ENCODE assay signal across 8 cellular contexts in genomic region chr3:56251343-56251945, GRCh38.
DNase-seq lines count a peak whose midpoint lies in the region; ATAC-seq and TF ChIP-seq lines count a peak whose summit lies in the region.

No MANE protein-coding gene starts in this region.

- H3K27ac ChIP-seq in breast epithelium (no peak overlapping the region), liver (ENCODE audit: low read depth in 1 of 2, low read length in 2 of 2) (no peak overlapping the region), uterus (no peak overlapping the region)

- 86% methylated on average over 3 of the region's 3 CpGs for WGBS in liver

- H3K9ac ChIP-seq in liver (ENCODE audit: low read depth in 1 of 2, low read length in 2 of 2) = no peak overlapping the region

- no peaks in the 10 kb centered on the region for H3K9me3 ChIP-seq in breast epithelium
- no peaks in the 10 kb centered on the region for H3K9me3 ChIP-seq in liver (ENCODE audit: control insufficient read depth in 4 of 4, low read length in 3 of 4)
- H3K9me3 ChIP-seq in uterus = no peaks in the 10 kb centered on the region

- ATAC-seq in HG03039 (IDR thresholded peaks at IDR 0.05; ENCODE audit: unreplicated experiment) = no peak

- TF ChIP-seq CTCF in GM20000 (IDR thresholded peaks at IDR 0.05; ENCODE audit: extremely low read depth, missing control alignments) = peak; percentile 55
- TF ChIP-seq CTCF in breast epithelium (IDR thresholded peaks at IDR 0.05) = peak; percentile 25 to 71 (median 65)
- TF ChIP-seq CTCF in liver (IDR thresholded peaks at IDR 0.05; ENCODE audit: low read depth, low read length, missing input control) = peak; percentile 87
- TF ChIP-seq CTCF in uterus (IDR thresholded peaks at IDR 0.05) = peak; percentile 65 to 73 (median 72)

- no peaks in the 10 kb centered on the region for H3K27me3 ChIP-seq in breast epithelium
- H3K27me3 ChIP-seq in liver (ENCODE audit: control insufficient read depth in 4 of 4, insufficient read depth in 4 of 4, low read length in 3 of 4) = no peaks in the 10 kb centered on the region
- no peaks in the 10 kb centered on the region for H3K27me3 ChIP-seq in uterus

- H3K4me1 ChIP-seq in breast epithelium (no peaks in the 10 kb centered on the region), liver (ENCODE audit: control insufficient read depth in 4 of 4, insufficient read depth in 4 of 4, low read length in 3 of 4) (no peaks in the 10 kb centered on the region), uterus (no peaks in the 10 kb centered on the region)

- TF ChIP-seq RAD21 in liver (IDR thresholded peaks at IDR 0.05) = peak; percentile 93 to 94

- H3K36me3 ChIP-seq in breast epithelium = no peaks in the 10 kb centered on the region
- no peaks in the 10 kb centered on the region for H3K36me3 ChIP-seq in liver (ENCODE audit: control insufficient read depth in 4 of 4, insufficient read depth in 3 of 4, low read depth in 1 of 4, low read length in 3 of 4)
- no peaks in the 10 kb centered on the region for H3K36me3 ChIP-seq in uterus

- no peak overlapping the region for H3K4me3 ChIP-seq in breast epithelium
- no peak overlapping the region for H3K4me3 ChIP-seq in liver (ENCODE audit: low read depth in 1 of 3, low read length in 3 of 3)
- H3K4me3 ChIP-seq in uterus = no peak overlapping the region

- DNase-seq in DMS 273 (lab: John Stamatoyannopoulos, UW; ENCODE audit: unreplicated experiment) (peak; percentile 69), DMS 273 treated with DMSO at 0.1 percent for 48 hours (lab: John Stamatoyannopoulos, UW) (no peak), GM20000 (ENCODE audit: low spot score) (peak; percentile 38), NCI-H748 (lab: John Stamatoyannopoulos, UW; ENCODE audit: unreplicated experiment) (peak; percentile 49), breast epithelium (ENCODE audit: low spot score in 2 of 2) (no peak), uterus (peak; percentile 19)

- intact Hi-C loops in breast epithelium (cut with DNase I; ENCODE audit: low total_unique reads) = no loop called here
- intact Hi-C loops in uterus (cut with DNase I; ENCODE audit: low total_unique reads) = no loop called here

- TF ChIP-seq POLR2A in breast epithelium (IDR thresholded peaks at IDR 0.05) (no peak), uterus (IDR thresholded peaks at IDR 0.05) (no peak)

TF ChIP-seq in liver, 16 proteins besides CTCF, POLR2A, EP300 and RAD21:
- TF ChIP-seq JUND (IDR thresholded peaks at IDR 0.05) (no peak), REST (IDR thresholded peaks at IDR 0.05) (no peak), RXRA (IDR thresholded peaks at IDR 0.05) (no peak), TAF1 (conservative IDR thresholded peaks at IDR 0.05) (no peak), YY1 (IDR thresholded peaks at IDR 0.05) (no peak), HNF4G (IDR thresholded peaks at IDR 0.05) (no peak), MAX (IDR thresholded peaks at IDR 0.05) (no peak), GABPA (IDR thresholded peaks at IDR 0.05 in 1 of 2, conservative IDR thresholded peaks at IDR 0.05 in 1 of 2) (no peak), EGR1 (IDR thresholded peaks at IDR 0.05; ENCODE audit: low read depth in 2 of 2) (no peak), HNF4A (conservative IDR thresholded peaks at IDR 0.05) (no peak), ATF3 (IDR thresholded peaks at IDR 0.05) (no peak), FOXA1 (IDR thresholded peaks at IDR 0.05) (no peak), NR2F2 (IDR thresholded peaks at IDR 0.05) (no peak), SP1 (IDR thresholded peaks at IDR 0.05) (no peak), FOXA2 (IDR thresholded peaks at IDR 0.05) (no peak), ZBTB33 (IDR thresholded peaks at IDR 0.05) (no peak)

Comparison
In these comparisons a context has a peak if more than half of its experiments do, and no peak if none do; other contexts are left out.
1. DNase-seq: peak in DMS 273 (single experiment), GM20000 (single experiment), NCI-H748 (single experiment) and uterus (2 of 2); none in DMS 273 treated with DMSO at 0.1 percent for 48 hours (single experiment) and breast epithelium (0 of 2).
2. Peak in every context shown above with its lines, with median percentiles within 50 percentile points of each other: CTCF ChIP-seq.